15 cellular contexts compared by ENCODE assay signal in genomic region chr5:114435885-114436299, GRCh38.
DNase-seq lines count a peak whose midpoint lies in the region; ATAC-seq and TF ChIP-seq lines count a peak whose summit lies in the region.
"Had no signal": no experiment of that assay in that cellular context is flagged by ENCODE, and none has a peak within 500 bp of the region (broad histone marks: within the 10 kb centered on the region; RNA-seq: fewer than 3 reads in every experiment).

No MANE protein-coding gene starts in this region.

- H3K4me3 ChIP-seq in GM12864 (ENCODE audit: low read depth, low read length) (no peak overlapping the region), heart right ventricle (no peak overlapping the region)
- H3K4me3 ChIP-seq: A549, lower lobe of right lung had no signal

- no peaks in the 10 kb centered on the region for H3K9me3 Mint-ChIP-seq in activated CD4-positive, alpha-beta T cell treated with anti-CD3 and anti-CD28 coated beads for 36 hours (ENCODE audit: low read depth)
- H3K9me3 Mint-ChIP-seq: activated CD4-positive, alpha-beta memory T cell treated with anti-CD3 and anti-CD28 coated beads for 36 hours had no signal

- peak; percentile 78 for ATAC-seq in GM19043 (IDR thresholded peaks at IDR 0.05; ENCODE audit: low read depth, unreplicated experiment)
- peak; percentile 82 for ATAC-seq in HG02571 (IDR thresholded peaks at IDR 0.05; ENCODE audit: unreplicated experiment)
- ATAC-seq in HG03196 (IDR thresholded peaks at IDR 0.05; ENCODE audit: unreplicated experiment) = peak; percentile 60
- ATAC-seq in heart right ventricle = no peak
- no peak for ATAC-seq in activated CD4-positive, alpha-beta T cell treated with anti-CD3 and anti-CD28 coated beads for 36 hours
- ATAC-seq: A549, lower lobe of right lung had no signal

- H3K27me3 ChIP-seq in heart right ventricle = no peaks in the 10 kb centered on the region

- intact Hi-C loops in heart right ventricle (cut with DNase I) = no loop called here
- intact Hi-C loops in activated CD4-positive, alpha-beta T cell treated with anti-CD3 and anti-CD28 coated beads for 36 hours (cut with DNase I, micrococcal nuclease) = no loop called here

- POLR2A ChIA-PET in activated CD4-positive, alpha-beta T cell treated with anti-CD3 and anti-CD28 coated beads for 36 hours (lab: Charles Lee) = no interaction called here

- no peak for TF ChIP-seq CTCF in GM12864 (IDR thresholded peaks at IDR 0.05; ENCODE audit: low read depth, low read length, missing control alignments)
- no peak for TF ChIP-seq CTCF in heart right ventricle (IDR thresholded peaks at IDR 0.05)

- H3K27ac Mint-ChIP-seq in activated CD4-positive, alpha-beta T cell treated with anti-CD3 and anti-CD28 coated beads for 36 hours = no peak overlapping the region
- H3K27ac Mint-ChIP-seq: activated CD4-positive, alpha-beta memory T cell treated with anti-CD3 and anti-CD28 coated beads for 36 hours; activated naive CD4-positive, alpha-beta T cell treated with anti-CD3 and anti-CD28 coated beads, Interleukin-2, amount 10 ng/mL, durations not matched to agents 7 days and 5 days had no signal

- no peak overlapping the region for H3K27ac ChIP-seq in heart right ventricle
- H3K27ac ChIP-seq: A549, lower lobe of right lung had no signal

- peaks cover 9% of the 10 kb centered on the region for H3K27me3 Mint-ChIP-seq in activated CD4-positive, alpha-beta T cell treated with anti-CD3 and anti-CD28 coated beads for 36 hours
- H3K27me3 Mint-ChIP-seq: activated CD4-positive, alpha-beta memory T cell treated with anti-CD3 and anti-CD28 coated beads for 36 hours; activated naive CD4-positive, alpha-beta T cell treated with anti-CD3 and anti-CD28 coated beads, Interleukin-2, amount 10 ng/mL, durations not matched to agents 7 days and 5 days had no signal

- no peaks in the 10 kb centered on the region for H3K36me3 Mint-ChIP-seq in activated CD4-positive, alpha-beta T cell treated with anti-CD3 and anti-CD28 coated beads for 36 hours (ENCODE audit: low read depth)
- H3K36me3 Mint-ChIP-seq: activated CD4-positive, alpha-beta memory T cell treated with anti-CD3 and anti-CD28 coated beads for 36 hours; activated naive CD4-positive, alpha-beta T cell treated with anti-CD3 and anti-CD28 coated beads, Interleukin-2, amount 10 ng/mL, durations not matched to agents 7 days and 5 days had no signal

- WGBS in heart right ventricle, 2 donors = 41 to 60% methylated on average over 1 of the region's 1 CpG

- CTCF ChIA-PET in activated CD4-positive, alpha-beta T cell treated with anti-CD3 and anti-CD28 coated beads for 36 hours (lab: Charles Lee) = no interaction called here

- H3K9me3 ChIP-seq in heart right ventricle = no peaks in the 10 kb centered on the region
- H3K9me3 ChIP-seq: A549, lower lobe of right lung had no signal

- no peaks in the 10 kb centered on the region for H3K36me3 ChIP-seq in heart right ventricle
- H3K36me3 ChIP-seq: lower lobe of right lung had no signal

- H3K4me3 Mint-ChIP-seq in activated CD4-positive, alpha-beta T cell treated with anti-CD3 and anti-CD28 coated beads for 36 hours = no peak overlapping the region
- H3K4me3 Mint-ChIP-seq: activated CD4-positive, alpha-beta memory T cell treated with anti-CD3 and anti-CD28 coated beads for 36 hours; activated naive CD4-positive, alpha-beta T cell treated with anti-CD3 and anti-CD28 coated beads, Interleukin-2, amount 10 ng/mL, durations not matched to agents 7 days and 5 days had no signal

- peaks cover 0 to 7% (median 0%) of the 10 kb centered on the region in 9 donors for H3K4me1 ChIP-seq in heart right ventricle
- H3K4me1 ChIP-seq: A549, lower lobe of right lung had no signal

- no peaks in the 10 kb centered on the region for H3K4me1 Mint-ChIP-seq in activated CD4-positive, alpha-beta T cell treated with anti-CD3 and anti-CD28 coated beads for 36 hours
- H3K4me1 Mint-ChIP-seq: activated naive CD4-positive, alpha-beta T cell treated with anti-CD3 and anti-CD28 coated beads, Interleukin-2, amount 10 ng/mL, durations not matched to agents 7 days and 5 days had no signal

- DNase-seq in GM12864 (ENCODE audit: low read depth) (peak; percentile 3), GOT3 (lab: John Stamatoyannopoulos, UW) (no peak), heart right ventricle (no peak)
- no peak for DNase-seq in activated CD4-positive, alpha-beta T cell treated with anti-CD3 and anti-CD28 coated beads for 36 hours
- no peak for DNase-seq in activated effector memory CD4-positive, alpha-beta T cell treated with anti-CD3 and anti-CD28 coated beads, Interleukin-2, amount 50 U/mL, for 16 hours
- DNase-seq: activated CD4-positive, alpha-beta memory T cell treated with anti-CD3 and anti-CD28 coated beads for 36 hours; activated naive CD4-positive, alpha-beta T cell treated with anti-CD3 and anti-CD28 coated beads, Interleukin-2, amount 10 ng/mL, durations not matched to agents 7 days and 5 days; lower lobe of right lung; RPMI8226; T1000; trophoblast cell had no signal

Comparison
In these comparisons a context has a peak if more than half of its experiments do, and no peak if none do; other contexts are left out.
1. ATAC-seq: peak in GM19043 (single experiment), HG02571 (single experiment) and HG03196 (single experiment); none in heart right ventricle (0 of 8) and activated CD4-positive, alpha-beta T cell treated with anti-CD3 and anti-CD28 coated beads for 36 hours (single experiment).